ENCODE assay signal across 22 cellular contexts in the genomic region with DNA sequence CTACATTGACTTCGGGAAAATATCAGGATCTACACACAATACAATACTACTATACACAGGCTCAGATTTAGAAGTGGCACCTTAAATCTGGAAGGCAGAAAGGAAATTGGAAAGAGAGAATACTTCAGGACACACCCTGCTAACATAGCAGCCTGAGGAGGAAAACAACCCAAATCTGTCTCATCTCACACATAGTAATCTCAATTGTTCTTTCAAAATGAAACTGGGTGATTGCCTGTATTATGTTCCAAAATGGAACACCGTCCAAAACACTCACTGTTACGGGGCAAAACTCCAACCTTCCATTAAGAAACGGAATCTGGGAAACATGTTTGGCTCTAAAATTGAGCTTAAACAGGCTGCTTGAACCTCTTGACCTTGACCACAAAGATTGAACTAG.
"Had no signal": no experiment of that assay in that cellular context is flagged by ENCODE, and none has a peak within 500 bp of the region (broad histone marks: within the 10 kb centered on the region; RNA-seq: fewer than 3 reads in every experiment).

No MANE protein-coding gene starts in this region.

- H3K79me2 ChIP-seq: parathyroid adenoma had no signal

- H3K4me3 ChIP-seq: coronary artery, gastroesophageal sphincter, left ventricle myocardium inferior, lung, prostate gland, right lobe of liver, spleen had no signal

- H3K36me3 ChIP-seq: gastroesophageal sphincter, left ventricle myocardium inferior, prostate gland, right lobe of liver, spleen had no signal

- H3K9me3 ChIP-seq: gastroesophageal sphincter, left ventricle myocardium inferior, prostate gland, right lobe of liver had no signal

- H2AFZ ChIP-seq: parathyroid adenoma had no signal

- H3K27ac ChIP-seq: coronary artery, left ventricle myocardium inferior, parathyroid adenoma, prostate gland, right lobe of liver had no signal

- H3K9ac ChIP-seq: parathyroid adenoma had no signal

- H3K27me3 ChIP-seq: gastroesophageal sphincter, right lobe of liver, spleen had no signal

- H3K4me1 ChIP-seq: left ventricle myocardium inferior, parathyroid adenoma, prostate gland, right lobe of liver had no signal

- DNase-seq: effector CD8-positive, alpha-beta T cell; glutamatergic neuron; immature natural killer cell; kidney; left cardiac atrium; left ventricle myocardium inferior; mesendoderm; naive B cell; nephron progenitor cell; right lobe of liver; spleen; stimulated activated CD4-positive, alpha-beta T cell treated with anti-CD3 and anti-CD28 coated beads, Interleukin-15, amount 100 ng/mL, for 24 hours; stimulated activated CD4-positive, alpha-beta T cell treated with anti-CD3 and anti-CD28 coated beads, Interleukin-1b, Interleukin-23, amount 100 ng/mL, for 48 hours; stimulated activated CD4-positive, alpha-beta T cell treated with anti-CD3 and anti-CD28 coated beads, Interleukin-4, amount 100 ng/mL, for 4 hours; stimulated activated naive B cell treated with anti-CD40 and anti-IgM and Interleukin-4, amounts not matched to agents 10 μg/mL and 1 μg/mL and 100 μg/mL, for 72 hours; stimulated activated naive CD8-positive, alpha-beta T cell treated with anti-CD3 and anti-CD28 coated beads, Interleukin-15, amount 100 ng/mL, for 72 hours; trophoblast cell had no signal
